In genomic region chr5:135191084-135191826, GRCh38 we compare ENCODE assay signal across 8 cellular contexts.
DNase-seq lines count a peak whose midpoint lies in the region; ATAC-seq and TF ChIP-seq lines count a peak whose summit lies in the region.

No MANE protein-coding gene starts in this region.

- DNase-seq in activated gamma-delta T cell treated with Interleukin-2 at 50 U/mL for 16 hours (peak; percentile 60), activated gamma-delta T cell (lab: John Stamatoyannopoulos, UW) (no peak), NCI-H345 treated with DMSO at 0.1 percent for 48 hours (lab: John Stamatoyannopoulos, UW; ENCODE audit: unreplicated experiment) (peak; percentile 57), right lobe of liver (peak; percentile 78 to 84 (median 80))
- DNase-seq in activated CD4-positive, alpha-beta T cell treated with anti-CD3 and anti-CD28 coated beads, Interleukin-2, amount 10 ng/mL, durations not matched to agents 24 days and 14 days = peak; percentile 93
- DNase-seq in stimulated activated CD4-positive, alpha-beta T cell treated with anti-CD3 and anti-CD28 coated beads, TNF-alpha, amount 100 ng/mL, for 1 hour (ENCODE audit: low read depth in 3 of 3, low spot score in 1 of 3) = peak; percentile 10 to 60 (median 51)

- WGBS in right lobe of liver (ENCODE audit: insufficient coverage, low coverage, low lambda C conversion rate, missing lambda C conversion rate) = 20% methylated on average over 1 of the region's 54 CpGs

- peak; percentile 90 to 96 (median 92) for TF ChIP-seq CTCF in right lobe of liver (IDR thresholded peaks at IDR 0.05)

- no peaks in the 10 kb centered on the region for H3K9me3 Mint-ChIP-seq in activated CD4-positive, alpha-beta T cell treated with anti-CD3 and anti-CD28 coated beads, Interleukin-2, amount 10 ng/mL, durations not matched to agents 24 days and 14 days
- peaks cover 5% of the 10 kb centered on the region for H3K9me3 Mint-ChIP-seq in dendritic cell treated with granulocyte-macrophage colony-stimulating factor and Interleukin-4, amounts not matched to agents 40 ng/mL and 50 ng/mL, for 4 days

- peaks cover 70% of the 10 kb centered on the region for H3K27me3 Mint-ChIP-seq in activated CD4-positive, alpha-beta T cell treated with anti-CD3 and anti-CD28 coated beads, Interleukin-2, amount 10 ng/mL, durations not matched to agents 24 days and 14 days
- peaks cover 74% of the 10 kb centered on the region for H3K27me3 Mint-ChIP-seq in dendritic cell treated with granulocyte-macrophage colony-stimulating factor and Interleukin-4, amounts not matched to agents 40 ng/mL and 50 ng/mL, for 4 days

- no peak overlapping the region for H3K27ac ChIP-seq in right lobe of liver

- no peak overlapping the region for H3K27ac Mint-ChIP-seq in activated CD4-positive, alpha-beta T cell treated with anti-CD3 and anti-CD28 coated beads, Interleukin-2, amount 10 ng/mL, durations not matched to agents 24 days and 14 days
- peak overlapping the region; percentile 73 for H3K27ac Mint-ChIP-seq in dendritic cell treated with granulocyte-macrophage colony-stimulating factor and Interleukin-4, amounts not matched to agents 40 ng/mL and 50 ng/mL, for 4 days

- no peaks in the 10 kb centered on the region for H3K4me1 Mint-ChIP-seq in activated CD4-positive, alpha-beta T cell treated with anti-CD3 and anti-CD28 coated beads, Interleukin-2, amount 10 ng/mL, durations not matched to agents 24 days and 14 days
- H3K4me1 Mint-ChIP-seq in dendritic cell treated with granulocyte-macrophage colony-stimulating factor and Interleukin-4, amounts not matched to agents 40 ng/mL and 50 ng/mL, for 4 days (ENCODE audit: low read depth) = peaks cover 13% of the 10 kb centered on the region

- intact Hi-C loops in activated CD4-positive, alpha-beta T cell treated with anti-CD3 and anti-CD28 coated beads, Interleukin-2, amount 10 ng/mL, durations not matched to agents 24 days and 14 days (cut with micrococcal nuclease) = loop anchor here (2.0 to 5.0 kb wide), 4 partner anchors 141 to 454 kb away; partner anchors contain the start of gene CAMLG
- intact Hi-C loops in dendritic cell treated with granulocyte-macrophage colony-stimulating factor and Interleukin-4, amounts not matched to agents 40 ng/mL and 50 ng/mL, for 4 days (cut with micrococcal nuclease) = loop anchor here (2.0 to 5.0 kb wide), 2 partner anchors 158 to 179 kb away; no protein-coding TSS in a partner anchor
- intact Hi-C loops in right lobe of liver (cut with DNase I) = no loop called here

- H3K4me1 ChIP-seq in right lobe of liver = no peaks in the 10 kb centered on the region

- TF ChIP-seq POLR2A in right lobe of liver (IDR thresholded peaks at IDR 0.05) = no peak

- peak overlapping the region; percentile 81 for H3K4me3 Mint-ChIP-seq in activated CD4-positive, alpha-beta T cell treated with anti-CD3 and anti-CD28 coated beads, Interleukin-2, amount 10 ng/mL, durations not matched to agents 24 days and 14 days
- peak overlapping the region; percentile 88 for H3K4me3 Mint-ChIP-seq in dendritic cell treated with granulocyte-macrophage colony-stimulating factor and Interleukin-4, amounts not matched to agents 40 ng/mL and 50 ng/mL, for 4 days

- no peaks in the 10 kb centered on the region for H3K9me3 ChIP-seq in right lobe of liver

- H3K4me3 ChIP-seq in right lobe of liver = peak overlapping the region; percentile 37 to 47 (median 46)

- no peaks in the 10 kb centered on the region for H3K36me3 Mint-ChIP-seq in activated CD4-positive, alpha-beta T cell treated with anti-CD3 and anti-CD28 coated beads, Interleukin-2, amount 10 ng/mL, durations not matched to agents 24 days and 14 days (ENCODE audit: low read depth)
- no peaks in the 10 kb centered on the region for H3K36me3 Mint-ChIP-seq in dendritic cell treated with granulocyte-macrophage colony-stimulating factor and Interleukin-4, amounts not matched to agents 40 ng/mL and 50 ng/mL, for 4 days (ENCODE audit: low read depth)

- no peaks in the 10 kb centered on the region for H3K36me3 ChIP-seq in right lobe of liver

- no peaks in the 10 kb centered on the region for H3K27me3 ChIP-seq in right lobe of liver

- ATAC-seq in HG03045 (IDR thresholded peaks at IDR 0.05; ENCODE audit: unreplicated experiment) = peak; percentile 86
- peak; percentile 99 to 100 (median 100) for ATAC-seq in right lobe of liver

Comparison
In these comparisons a context has a peak if more than half of its experiments do, and no peak if none do; other contexts are left out.
1. intact Hi-C loops: an anchor here in activated CD4-positive, alpha-beta T cell treated with anti-CD3 and anti-CD28 coated beads, Interleukin-2, amount 10 ng/mL, durations not matched to agents 24 days and 14 days (2.0 to 5.0 kb wide) and dendritic cell treated with granulocyte-macrophage colony-stimulating factor and Interleukin-4, amounts not matched to agents 40 ng/mL and 50 ng/mL, for 4 days (2.0 to 5.0 kb wide); none called in right lobe of liver.